In the genomic region with DNA sequence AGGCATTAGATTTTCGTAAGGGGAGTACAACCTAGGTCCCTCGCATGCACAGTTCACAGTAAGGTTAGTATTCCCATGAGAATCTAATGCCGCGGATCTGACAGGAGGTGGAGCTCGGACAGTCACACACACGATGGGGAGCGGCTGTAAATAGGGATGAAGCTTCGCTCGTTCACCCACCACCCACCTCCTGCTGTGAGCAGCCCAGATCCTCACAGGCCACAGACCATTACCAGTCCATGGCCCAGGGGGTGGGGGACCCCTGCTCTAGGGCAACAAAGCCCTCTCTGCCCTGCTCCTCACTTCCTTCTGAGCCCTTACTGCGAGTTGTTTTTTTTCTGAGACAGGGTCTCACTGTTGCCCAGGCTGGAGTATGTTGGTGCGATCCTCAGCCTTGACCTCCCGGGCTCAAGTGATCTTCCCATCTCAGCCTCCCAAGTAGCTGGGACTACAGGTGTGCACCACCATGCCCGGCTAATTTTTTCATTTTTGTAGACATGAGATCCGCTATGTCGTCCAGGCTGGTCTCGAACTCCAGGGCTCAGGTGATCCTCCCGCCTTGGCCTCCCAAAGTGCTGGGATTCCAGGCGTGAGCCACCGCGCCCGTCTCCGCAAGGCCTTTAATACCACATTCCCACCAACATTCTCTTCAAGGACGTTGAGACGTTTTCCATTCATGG, we compare ENCODE assay signal across 16 cellular contexts. TPM values are rescaled to one million over a fixed set of nuclear protein-coding genes. Genes with fewer than 3 reads are reported as not detected.
DNase-seq lines count a peak whose midpoint lies in the region; ATAC-seq and TF ChIP-seq lines count a peak whose summit lies in the region.
"Had no signal": no experiment of that assay in that cellular context is flagged by ENCODE, and none has a peak within 500 bp of the region (broad histone marks: within the 10 kb centered on the region; RNA-seq: fewer than 3 reads in every experiment).

No MANE protein-coding gene starts in this region.

- peak overlapping the region; percentile 28 to 95 for H3K27ac Mint-ChIP-seq in activated naive CD4-positive, alpha-beta T cell treated with anti-CD3 and anti-CD28 coated beads, Interleukin-2, amount 50 U/mL, for 72 hours
- H3K27ac Mint-ChIP-seq in activated CD8-positive, alpha-beta T cell treated with anti-CD3 and anti-CD28 coated beads for 36 hours = peak overlapping the region; percentile 55
- H3K27ac Mint-ChIP-seq in type B pancreatic cell = no peak overlapping the region
- H3K27ac Mint-ChIP-seq: mesothelial cell of epicardium had no signal

- H3K9ac ChIP-seq in SK-N-SH = no peak overlapping the region

- H3K4me3 Mint-ChIP-seq in activated CD8-positive, alpha-beta T cell treated with anti-CD3 and anti-CD28 coated beads for 36 hours = no peak overlapping the region
- H3K4me3 Mint-ChIP-seq in type B pancreatic cell = no peak overlapping the region
- H3K4me3 Mint-ChIP-seq: mesothelial cell of epicardium had no signal

- H3K36me3 Mint-ChIP-seq in activated naive CD4-positive, alpha-beta T cell treated with anti-CD3 and anti-CD28 coated beads, Interleukin-2, amount 50 U/mL, for 72 hours = peaks cover 0 to 9% of the 10 kb centered on the region in 2 donors
- peaks cover 2% of the 10 kb centered on the region for H3K36me3 Mint-ChIP-seq in activated CD8-positive, alpha-beta T cell treated with anti-CD3 and anti-CD28 coated beads for 36 hours (ENCODE audit: low read depth)
- no peaks in the 10 kb centered on the region for H3K36me3 Mint-ChIP-seq in type B pancreatic cell
- H3K36me3 Mint-ChIP-seq: mesothelial cell of epicardium had no signal

- peaks cover 14% of the 10 kb centered on the region for H3K4me1 Mint-ChIP-seq in activated CD8-positive, alpha-beta T cell treated with anti-CD3 and anti-CD28 coated beads for 36 hours (ENCODE audit: low read depth)
- H3K4me1 Mint-ChIP-seq in type B pancreatic cell (ENCODE audit: unreplicated experiment) = no peaks in the 10 kb centered on the region

- H3K9me3 ChIP-seq in SK-N-SH = no peaks in the 10 kb centered on the region

- H3K4me3 ChIP-seq in SK-N-SH (ENCODE audit: low read depth in 2 of 2, low read length in 1 of 2) = no peak overlapping the region

- no peak for TF ChIP-seq RAD21 in SK-N-SH (IDR thresholded peaks at IDR 0.05; ENCODE audit: low read length)

- WGBS in SK-N-SH (ENCODE audit: low lambda C conversion rate) = 58% methylated on average over 21 of the region's 24 CpGs

- no peaks in the 10 kb centered on the region for H3F3A ChIP-seq in SK-N-SH (replicated peaks; ENCODE audit: insufficient read depth)

- no peak overlapping the region for H2AFZ ChIP-seq in SK-N-SH (ENCODE audit: low read depth)

- H3K9me3 Mint-ChIP-seq in activated naive CD4-positive, alpha-beta T cell treated with anti-CD3 and anti-CD28 coated beads, Interleukin-2, amount 50 U/mL, for 72 hours = peaks cover 0 to 11% of the 10 kb centered on the region in 2 donors
- H3K9me3 Mint-ChIP-seq in activated CD8-positive, alpha-beta T cell treated with anti-CD3 and anti-CD28 coated beads for 36 hours = no peaks in the 10 kb centered on the region
- peaks cover 6% of the 10 kb centered on the region for H3K9me3 Mint-ChIP-seq in type B pancreatic cell

- no peak for ATAC-seq in activated naive CD4-positive, alpha-beta T cell treated with anti-CD3 and anti-CD28 coated beads, Interleukin-2, amount 50 U/mL, for 72 hours
- ATAC-seq in activated CD8-positive, alpha-beta T cell treated with anti-CD3 and anti-CD28 coated beads for 36 hours = no peak
- ATAC-seq in HG02938 (IDR thresholded peaks at IDR 0.05; ENCODE audit: unreplicated experiment) (no peak), GM19455 (IDR thresholded peaks at IDR 0.05; ENCODE audit: unreplicated experiment) (no peak)
- ATAC-seq: right cardiac atrium had no signal

- no peaks in the 10 kb centered on the region for H3K9me2 ChIP-seq in SK-N-SH

- no peaks in the 10 kb centered on the region for H3K79me2 ChIP-seq in SK-N-SH (ENCODE audit: insufficient read depth)

- H3K4me1 ChIP-seq in SK-N-SH (ENCODE audit: control insufficient read depth in 1 of 2, insufficient read depth in 2 of 2, low read depth in 1 of 2, low read length in 1 of 2) = peaks cover 0 to 7% of the 10 kb centered on the region in 2 experiments; a peak in 1 of 4 replicates

- CTCF ChIA-PET in activated CD8-positive, alpha-beta T cell treated with anti-CD3 and anti-CD28 coated beads for 36 hours (lab: Charles Lee) = no interaction called here
- CTCF ChIA-PET in SK-N-SH (lab: Yijun Ruan, JAX) = no interaction called here

- peaks cover 92% of the 10 kb centered on the region for H3K27me3 ChIP-seq in SK-N-SH (ENCODE audit: insufficient read depth)

- no peak for TF ChIP-seq EP300 in SK-N-SH (IDR thresholded peaks at IDR 0.05; ENCODE audit: borderline replicate concordance in 1 of 2, low read depth in 1 of 2, low read length in 1 of 2)

- peak in 1 of 2 donors; percentile 14 for DNase-seq in activated naive CD4-positive, alpha-beta T cell treated with anti-CD3 and anti-CD28 coated beads, Interleukin-2, amount 50 U/mL, for 72 hours (ENCODE audit: low spot score in 2 of 2)
- no peak for DNase-seq in activated naive CD4-positive, alpha-beta T cell treated with anti-CD3 and anti-CD28 coated beads, Interleukin-2, amount 50 U/mL, for 16 hours
- no peak for DNase-seq in activated CD8-positive, alpha-beta T cell treated with anti-CD3 and anti-CD28 coated beads for 36 hours
- DNase-seq in mesenteric fat pad (ENCODE audit: low spot score) (peak; percentile 33), type B pancreatic cell (ENCODE audit: extremely low spot score, unreplicated experiment) (peak; percentile 45), SK-N-SH (no peak)
- DNase-seq: activated CD8-positive, alpha-beta memory T cell treated with anti-CD3 and anti-CD28 coated beads for 24 hours; foreskin fibroblast; kidney glomerular epithelial cell; NCI-H2029; NCI-H446; right cardiac atrium had no signal

- POLR2A ChIA-PET in activated CD8-positive, alpha-beta T cell treated with anti-CD3 and anti-CD28 coated beads for 36 hours (lab: Charles Lee) = no interaction called here
- POLR2A ChIA-PET in SK-N-SH (lab: Yijun Ruan, JAX) = no interaction called here

- intact Hi-C loops in activated CD8-positive, alpha-beta T cell treated with anti-CD3 and anti-CD28 coated beads for 36 hours (cut with micrococcal nuclease) = no loop called here

- no peaks in the 10 kb centered on the region for H3K36me3 ChIP-seq in SK-N-SH (replicated peaks in 1 of 2; ENCODE audit: control insufficient read depth in 1 of 2, insufficient read depth in 2 of 2, low read length in 1 of 2)

- no peaks in the 10 kb centered on the region for H4K20me1 ChIP-seq in SK-N-SH (ENCODE audit: insufficient read depth)

- H3K27ac ChIP-seq in SK-N-SH (ENCODE audit: low read depth in 2 of 2, low read length in 1 of 2) = no peak overlapping the region

- no peak overlapping the region for H3K4me2 ChIP-seq in SK-N-SH

- H3K27me3 Mint-ChIP-seq in activated CD8-positive, alpha-beta T cell treated with anti-CD3 and anti-CD28 coated beads for 36 hours = no peaks in the 10 kb centered on the region
- H3K27me3 Mint-ChIP-seq in type B pancreatic cell = peaks cover 37% of the 10 kb centered on the region

- TF ChIP-seq CTCF in activated CD8-positive, alpha-beta T cell treated with anti-CD3 and anti-CD28 coated beads for 36 hours (IDR thresholded peaks at IDR 0.05) = no peak
- TF ChIP-seq CTCF in type B pancreatic cell (conservative IDR thresholded peaks at IDR 0.05) (no peak), SK-N-SH (IDR thresholded peaks at IDR 0.05) (no peak)

TF ChIP-seq in SK-N-SH, 30 proteins besides CTCF, POLR2A, EP300 and RAD21 (continues in another document):
- TF ChIP-seq NFIC (IDR thresholded peaks at IDR 0.05; ENCODE audit: borderline replicate concordance) (no peak), GATA2 (CRISPR knock-in tag; IDR thresholded peaks at IDR 0.05) (no peak), CHD2 (IDR thresholded peaks at IDR 0.05; ENCODE audit: low read length, partially characterized antibody) (no peak), MEF2A (IDR thresholded peaks at IDR 0.05; ENCODE audit: borderline replicate concordance, low read depth) (no peak), YY1 (IDR thresholded peaks at IDR 0.05; ENCODE audit: low read depth) (no peak), GABPA (IDR thresholded peaks at IDR 0.05; ENCODE audit: low read depth) (no peak), JUND (IDR thresholded peaks at IDR 0.05) (no peak), TCF12 (IDR thresholded peaks at IDR 0.05) (no peak), EZH2phosphoT487 (IDR thresholded peaks at IDR 0.05; ENCODE audit: borderline replicate concordance, low read depth) (no peak), FOXJ3 (CRISPR knock-in tag; IDR thresholded peaks at IDR 0.05) (no peak), TAF1 (IDR thresholded peaks at IDR 0.05; ENCODE audit: borderline replicate concordance, low read depth, low read length) (no peak)
- TF ChIP-seq, protein P1, sequence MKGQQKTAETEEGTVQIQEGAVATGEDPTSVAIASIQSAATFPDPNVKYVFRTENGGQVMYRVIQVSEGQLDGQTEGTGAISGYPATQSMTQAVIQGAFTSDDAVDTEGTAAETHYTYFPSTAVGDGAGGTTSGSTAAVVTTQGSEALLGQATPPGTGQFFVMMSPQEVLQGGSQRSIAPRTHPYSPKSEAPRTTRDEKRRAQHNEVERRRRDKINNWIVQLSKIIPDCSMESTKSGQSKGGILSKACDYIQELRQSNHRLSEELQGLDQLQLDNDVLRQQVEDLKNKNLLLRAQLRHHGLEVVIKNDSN (IDR thresholded peaks at IDR 0.05; ENCODE audit: borderline replicate concordance, low read depth) = no peak
- TF ChIP-seq, protein P2, sequence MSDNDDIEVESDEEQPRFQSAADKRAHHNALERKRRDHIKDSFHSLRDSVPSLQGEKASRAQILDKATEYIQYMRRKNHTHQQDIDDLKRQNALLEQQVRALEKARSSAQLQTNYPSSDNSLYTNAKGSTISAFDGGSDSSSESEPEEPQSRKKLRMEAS (IDR thresholded peaks at IDR 0.05; ENCODE audit: low read depth) = no peak

RNA-seq across cellular contexts. Expression of a gene that starts 21.3 kb away (rescaled TPM):
- total RNA-seq in activated naive CD4-positive, alpha-beta T cell treated with anti-CD3 and anti-CD28 coated beads, Interleukin-2, amount 50 U/mL, for 72 hours = 10 to 100 TPM in 1 of 2 donors, 1 to 10 TPM in 1; 8.5 to 16.3 TPM
- 1 to 10 TPM; 2.6 to 3.7 TPM for total RNA-seq in activated CD8-positive, alpha-beta T cell treated with anti-CD3 and anti-CD28 coated beads for 36 hours
- total RNA-seq in mesenteric fat pad (12.0 TPM), type B pancreatic cell (ENCODE audit: low replicate concordance) (0.05 and 0.07 TPM in 2 replicates)
- polyA plus RNA-seq in SK-N-SH (2012; rRNA removed) = not detected in 2 replicates
- polyA plus RNA-seq in SK-N-SH (2012; cell fraction: cytosol; rRNA removed) = not detected in 2 replicates
- 0.02 TPM in 1 of 2 replicates, not detected in the other for polyA plus RNA-seq in SK-N-SH (2012; cell fraction: nucleus; rRNA removed)
- total RNA-seq: endothelial cell of umbilical vein had no signal
- polyA plus RNA-seq: endothelial cell of umbilical vein had no signal

RNA-seq across cellular contexts. Expression of a gene that starts 35.6 kb away (rescaled TPM):
- 10 to 100 TPM; 16.5 to 17.3 TPM for total RNA-seq in activated naive CD4-positive, alpha-beta T cell treated with anti-CD3 and anti-CD28 coated beads, Interleukin-2, amount 50 U/mL, for 72 hours
- 10 to 100 TPM; 17.2 TPM for total RNA-seq in activated CD8-positive, alpha-beta T cell treated with anti-CD3 and anti-CD28 coated beads for 36 hours
- total RNA-seq in mesenteric fat pad = 17.4 TPM
- 15.1 and 23.1 TPM in 2 replicates for total RNA-seq in type B pancreatic cell (ENCODE audit: low replicate concordance)
- 18.0 and 19.2 TPM in 2 replicates for polyA plus RNA-seq in SK-N-SH (2012; rRNA removed)
- polyA plus RNA-seq in SK-N-SH (2012; cell fraction: cytosol; rRNA removed) = 5.8 and 11.3 TPM in 2 replicates
- polyA plus RNA-seq in SK-N-SH (2012; cell fraction: nucleus; rRNA removed) = 61.8 and 97.0 TPM in 2 replicates

Comparison
In these comparisons a context has a peak if more than half of its experiments do, and no peak if none do; other contexts are left out.
1. DNase-seq: peak in mesenteric fat pad (single experiment) and type B pancreatic cell (single experiment); none in activated naive CD4-positive, alpha-beta T cell treated with anti-CD3 and anti-CD28 coated beads, Interleukin-2, amount 50 U/mL, for 16 hours (single experiment), activated CD8-positive, alpha-beta T cell treated with anti-CD3 and anti-CD28 coated beads for 36 hours (single experiment) and SK-N-SH (single experiment).